26 cellular contexts compared by ENCODE assay signal in genomic region chr2:205343103-205343502, GRCh38.
"Had no signal": no experiment of that assay in that cellular context is flagged by ENCODE, and none has a peak within 500 bp of the region (broad histone marks: within the 10 kb centered on the region; RNA-seq: fewer than 3 reads in every experiment).

No MANE protein-coding gene starts in this region.

- H3K9ac ChIP-seq: SK-N-SH had no signal

- ATAC-seq: HepG2 had no signal

- H3K36me3 ChIP-seq: MG63 had no signal

- H3K4me3 ChIP-seq: MG63 had no signal

- DNase-seq: IMR-90, Karpas-422, KG1, MG63, NCI-H1092, NCI-H1105 treated with DMSO at 0.1 percent for 48 hours, NCI-H1417 treated with DMSO at 0.1 percent for 48 hours, NCI-H146, NCI-H1694 treated with DMSO at 0.1 percent for 48 hours, NCI-H1930, NCI-H2081, NCI-H2107, NCI-H2171, NCI-H226, NCI-H446, NCI-H510A, NCI-H524 treated with DMSO at 0.1 percent for 48 hours, NCI-H69, NCI-H774, Right ventricle myocardium superior, RPMI8226, SIG-M5, SK-N-SH, SW 1271 had no signal

- H3K27me3 ChIP-seq: MG63 had no signal

- FAIRE-seq: HepG2, RCC 7860 had no signal

- H3K9me3 ChIP-seq: SK-N-SH had no signal

- H3K4me2 ChIP-seq: SK-N-SH had no signal
